9 cellular contexts compared by ENCODE assay signal in the genomic region with DNA sequence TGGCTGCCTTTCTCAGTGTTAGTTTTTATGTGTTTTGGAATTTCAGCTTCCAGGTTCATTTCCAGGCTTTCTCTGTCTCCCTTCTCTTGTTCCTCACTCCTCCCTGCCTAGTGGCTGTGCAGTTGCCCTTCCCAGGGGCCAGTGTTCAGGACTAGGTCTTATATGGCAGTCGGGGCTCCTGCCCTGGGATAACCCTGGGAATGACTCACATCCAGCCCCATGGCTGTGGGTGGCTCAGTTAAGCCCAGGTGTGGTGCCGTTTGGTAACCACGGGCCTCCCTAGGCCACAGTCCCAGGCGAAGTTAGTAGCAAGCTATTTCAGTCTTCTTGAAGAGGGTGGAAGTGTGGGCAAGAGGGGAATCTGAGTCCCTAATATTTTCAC. TPM values are rescaled to one million over a fixed set of nuclear protein-coding genes. Genes with fewer than 3 reads are reported as not detected.
DNase-seq lines count a peak whose midpoint lies in the region; ATAC-seq and TF ChIP-seq lines count a peak whose summit lies in the region.
"Had no signal": no experiment of that assay in that cellular context is flagged by ENCODE, and none has a peak within 500 bp of the region (broad histone marks: within the 10 kb centered on the region; RNA-seq: fewer than 3 reads in every experiment).

No MANE protein-coding gene starts in this region.

- peaks cover 45 to 60% of the 10 kb centered on the region in 2 donors for H3K4me1 Mint-ChIP-seq in natural killer cell treated with Interleukin-12 subunit alpha and Interleukin-12 subunit beta and Interleukin-15 and Interleukin-18, amount 100 ng/mL, for 72 hours (ENCODE audit: low read depth in 2 of 2)
- peaks cover 6 to 58% of the 10 kb centered on the region in 2 donors for H3K4me1 Mint-ChIP-seq in natural killer cell
- H3K4me1 Mint-ChIP-seq in T-helper 17 cell: peaks cover 69% of the 10 kb centered on the region
- H3K4me1 Mint-ChIP-seq in type B pancreatic cell (ENCODE audit: unreplicated experiment): peaks cover 28% of the 10 kb centered on the region

- peak overlapping the region; percentile 5 to 98 for H3K27ac Mint-ChIP-seq in natural killer cell treated with Interleukin-12 subunit alpha and Interleukin-12 subunit beta and Interleukin-15 and Interleukin-18, amount 100 ng/mL, for 72 hours
- H3K27ac Mint-ChIP-seq in natural killer cell: no peak overlapping the region
- H3K27ac Mint-ChIP-seq in T-helper 17 cell: peak overlapping the region; percentile 83
- H3K27ac Mint-ChIP-seq in type B pancreatic cell: peak overlapping the region; percentile 37

- H3K4me3 ChIP-seq in ascending aorta: no peak overlapping the region

- no peaks in the 10 kb centered on the region for H3K36me3 Mint-ChIP-seq in natural killer cell treated with Interleukin-12 subunit alpha and Interleukin-12 subunit beta and Interleukin-15 and Interleukin-18, amount 100 ng/mL, for 72 hours
- no peaks in the 10 kb centered on the region for H3K36me3 Mint-ChIP-seq in natural killer cell
- H3K36me3 Mint-ChIP-seq in T-helper 17 cell (ENCODE audit: low read depth): peaks cover 9% of the 10 kb centered on the region
- no peaks in the 10 kb centered on the region for H3K36me3 Mint-ChIP-seq in type B pancreatic cell

- TF ChIP-seq CTCF in natural killer cell (IDR thresholded peaks at IDR 0.05) (no peak), type B pancreatic cell (conservative IDR thresholded peaks at IDR 0.05) (no peak), ascending aorta (IDR thresholded peaks at IDR 0.05) (no peak)

- peaks cover 10 to 20% of the 10 kb centered on the region in 2 donors for H3K4me1 ChIP-seq in ascending aorta

- no peak overlapping the region for H3K4me3 Mint-ChIP-seq in natural killer cell treated with Interleukin-12 subunit alpha and Interleukin-12 subunit beta and Interleukin-15 and Interleukin-18, amount 100 ng/mL, for 72 hours
- no peak overlapping the region for H3K4me3 Mint-ChIP-seq in natural killer cell
- peak overlapping the region; percentile 47 for H3K4me3 Mint-ChIP-seq in T-helper 17 cell
- peak overlapping the region; percentile 12 for H3K4me3 Mint-ChIP-seq in type B pancreatic cell

- H3K9me3 ChIP-seq in T-helper 17 cell (ENCODE audit: control insufficient read depth, low read length, poor library complexity, severe bottlenecking) (no peaks in the 10 kb centered on the region), ascending aorta (no peaks in the 10 kb centered on the region)

- H3K27ac ChIP-seq in ascending aorta: no peak overlapping the region

- no peak for DNase-seq in natural killer cell treated with Interleukin-12 subunit alpha and Interleukin-12 subunit beta and Interleukin-15 and Interleukin-18, amount 100 ng/mL, for 72 hours (ENCODE audit: low spot score)
- no peak for DNase-seq in natural killer cell
- DNase-seq in T-helper 17 cell: no peak
- peak; percentile 41 for DNase-seq in iris pigment epithelial cell (ENCODE audit: low read depth)
- no peak for DNase-seq in type B pancreatic cell (ENCODE audit: extremely low spot score, unreplicated experiment)
- no peak for DNase-seq in ascending aorta (ENCODE audit: low spot score in 2 of 2)
- DNase-seq in AG20443 (ENCODE audit: low spot score): no peak
- DNase-seq: foreskin fibroblast had no signal

- H3K27me3 ChIP-seq in ascending aorta: no peaks in the 10 kb centered on the region

- H3K9me3 Mint-ChIP-seq in natural killer cell treated with Interleukin-12 subunit alpha and Interleukin-12 subunit beta and Interleukin-15 and Interleukin-18, amount 100 ng/mL, for 72 hours: no peaks in the 10 kb centered on the region
- H3K9me3 Mint-ChIP-seq in natural killer cell (no peaks in the 10 kb centered on the region), type B pancreatic cell (no peaks in the 10 kb centered on the region)

- no peaks in the 10 kb centered on the region for H3K36me3 ChIP-seq in ascending aorta

- intact Hi-C loops in natural killer cell (cut with micrococcal nuclease): no loop called here
- intact Hi-C loops in ascending aorta (cut with DNase I): loop anchor here (5.0 kb wide), 1 partner anchor 45 kb away; no protein-coding TSS in a partner anchor

- H3K27me3 Mint-ChIP-seq in natural killer cell treated with Interleukin-12 subunit alpha and Interleukin-12 subunit beta and Interleukin-15 and Interleukin-18, amount 100 ng/mL, for 72 hours: no peaks in the 10 kb centered on the region
- H3K27me3 Mint-ChIP-seq in natural killer cell (ENCODE audit: low read depth in 2 of 2) (peaks cover 0 to 21% of the 10 kb centered on the region in 2 donors), T-helper 17 cell (no peaks in the 10 kb centered on the region), type B pancreatic cell (no peaks in the 10 kb centered on the region)

- ATAC-seq in natural killer cell treated with Interleukin-12 subunit alpha and Interleukin-12 subunit beta and Interleukin-15 and Interleukin-18, amount 100 ng/mL, for 72 hours: no peak
- ATAC-seq in natural killer cell (no peak), T-helper 17 cell (no peak), GM18861 (IDR thresholded peaks at IDR 0.05; ENCODE audit: unreplicated experiment) (no peak)

RNA-seq across cellular contexts. Expression of gene DDR1, which starts 57.4 kb away (rescaled TPM):
- total RNA-seq in natural killer cell treated with Interleukin-12 subunit alpha and Interleukin-12 subunit beta and Interleukin-15 and Interleukin-18, amount 100 ng/mL, for 72 hours: 1 to 10 TPM; 2.9 to 7.4 TPM
- 1 to 10 TPM; 2.6 to 7.4 (median 5.2) TPM for total RNA-seq in natural killer cell
- total RNA-seq in T-helper 17 cell: 1 to 10 TPM; 1.8 to 5.6 TPM
- total RNA-seq in type B pancreatic cell (ENCODE audit: low replicate concordance): 197 and 315 TPM in 2 replicates
- 18.8 TPM for total RNA-seq in ascending aorta

Comparison
In these comparisons a context has a peak if more than half of its experiments do, and no peak if none do; other contexts are left out.
1. H3K27ac Mint-ChIP-seq: peak in natural killer cell treated with Interleukin-12 subunit alpha and Interleukin-12 subunit beta and Interleukin-15 and Interleukin-18, amount 100 ng/mL, for 72 hours (2 of 2), T-helper 17 cell (single experiment) and type B pancreatic cell (single experiment); none in natural killer cell (0 of 2).
2. H3K4me3 Mint-ChIP-seq: peak in T-helper 17 cell (single experiment) and type B pancreatic cell (single experiment); none in natural killer cell treated with Interleukin-12 subunit alpha and Interleukin-12 subunit beta and Interleukin-15 and Interleukin-18, amount 100 ng/mL, for 72 hours (single experiment) and natural killer cell (single experiment).
3. RNA of gene DDR1, which starts 57.4 kb away (total RNA-seq): 197 to 315 TPM in type B pancreatic cell; 18.8 TPM in ascending aorta (single experiment), 2.9 to 7.4 TPM in natural killer cell treated with Interleukin-12 subunit alpha and Interleukin-12 subunit beta and Interleukin-15 and Interleukin-18, amount 100 ng/mL, for 72 hours, 1.8 to 5.6 TPM in T-helper 17 cell and 2.6 to 7.4 TPM in natural killer cell; every median in the first group is over 10 times any median in the second.